Comparison of ENCODE assay signal across 8 cellular contexts in the genomic region with DNA sequence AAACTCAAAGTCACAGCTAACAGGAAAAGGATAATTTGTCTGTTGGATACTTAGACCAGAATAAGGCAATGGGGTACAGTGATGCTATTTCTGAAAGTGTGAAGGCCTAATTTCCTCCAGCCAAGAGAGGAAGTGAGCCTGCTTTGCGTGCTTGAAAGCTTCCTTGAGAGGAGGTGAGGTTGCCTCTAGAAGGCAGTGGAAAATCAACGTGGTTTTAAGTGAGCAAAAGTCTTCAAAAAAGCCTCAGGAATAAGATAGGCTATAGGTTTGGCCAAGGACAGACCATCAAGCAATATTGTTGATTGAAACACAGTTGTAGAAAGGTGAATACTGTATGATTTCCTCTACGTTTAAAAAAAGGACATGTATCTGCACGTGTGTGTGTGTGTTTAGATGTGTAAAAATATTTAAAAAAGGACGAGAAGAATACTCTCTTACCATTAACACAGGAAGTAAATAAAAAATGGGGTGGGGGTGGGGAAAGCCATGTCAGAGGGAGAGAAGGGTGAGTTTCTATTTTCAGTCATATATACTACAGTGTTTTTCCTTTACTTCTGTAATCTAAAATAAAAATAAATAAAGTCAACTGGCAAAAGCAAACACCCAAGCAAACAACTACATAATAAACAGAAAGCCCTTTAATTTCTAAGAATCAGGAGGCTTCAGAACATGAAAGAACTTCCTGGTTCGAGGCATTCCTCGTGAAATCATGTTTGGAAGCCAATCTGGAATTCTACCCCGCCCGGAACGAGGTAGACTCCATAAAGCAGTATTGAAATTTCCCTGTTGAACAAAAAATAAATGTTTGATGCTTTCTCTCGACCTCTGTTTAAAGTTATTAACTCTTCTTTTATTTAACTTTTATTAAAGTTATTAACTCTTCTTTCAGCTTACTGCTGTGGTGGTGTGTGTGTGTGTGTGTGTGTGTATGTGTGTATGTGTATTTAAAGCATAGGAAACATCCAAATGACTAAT.
DNase-seq lines count a peak whose midpoint lies in the region; ATAC-seq, FAIRE-seq and TF ChIP-seq lines count a peak whose summit lies in the region.

No MANE protein-coding gene starts in this region.

- H3F3A ChIP-seq in PC-3 (ENCODE audit: low read length, unreplicated experiment) = peaks cover 22% of the 10 kb centered on the region
- peaks cover 18% of the 10 kb centered on the region for H3F3A ChIP-seq in neural progenitor cell (ENCODE audit: low read depth)

- no peak for TF ChIP-seq CTCF in PC-3 (conservative IDR thresholded peaks at IDR 0.05; ENCODE audit: low read depth, low read length)
- TF ChIP-seq CTCF in bronchial epithelial cell (IDR thresholded peaks at IDR 0.05; ENCODE audit: insufficient read depth, low read length, severe bottlenecking) = no peak
- TF ChIP-seq CTCF in neural progenitor cell (IDR thresholded peaks at IDR 0.05) = no peak
- no peak for TF ChIP-seq CTCF in GM20000 (IDR thresholded peaks at IDR 0.05; ENCODE audit: extremely low read depth, missing control alignments)

- peaks cover 65% of the 10 kb centered on the region for H3K4me1 ChIP-seq in PC-3 (ENCODE audit: insufficient read depth, low read length)
- H3K4me1 ChIP-seq in neural progenitor cell = peaks cover 40% of the 10 kb centered on the region

- H4K20me1 ChIP-seq in PC-3 (ENCODE audit: low read length) (no peaks in the 10 kb centered on the region), neural progenitor cell (ENCODE audit: low read depth) (no peaks in the 10 kb centered on the region)

- H3K79me2 ChIP-seq in PC-3 (ENCODE audit: low read length) = no peaks in the 10 kb centered on the region
- H3K79me2 ChIP-seq in neural progenitor cell (ENCODE audit: low read depth) = no peaks in the 10 kb centered on the region

- H3K4me3 ChIP-seq in PC-3 (ENCODE audit: low read length) (peak overlapping the region; percentile 5; the same call in 1 of the 2 replicates), bronchial epithelial cell (ENCODE audit: low read depth, low read length) (no peak overlapping the region), neural progenitor cell (no peak overlapping the region)

- H3K4me3 Mint-ChIP-seq in neural progenitor cell = no peak overlapping the region

- H3K27me3 Mint-ChIP-seq in neural progenitor cell (ENCODE audit: insufficient read depth, low read depth) = peaks cover 5% of the 10 kb centered on the region

- peak; percentile 75 for ATAC-seq in HG02840 (IDR thresholded peaks at IDR 0.05; ENCODE audit: low FRiP score, unreplicated experiment)
- no peak for ATAC-seq in PC-3

- H3K36me3 Mint-ChIP-seq in neural progenitor cell = no peaks in the 10 kb centered on the region

- FAIRE-seq in bronchial epithelial cell (lab: Jason Lieb, UNC) = no peak

- no peaks in the 10 kb centered on the region for H3K9me2 ChIP-seq in PC-3 (replicated peaks; ENCODE audit: low read length)

- CTCF ChIA-PET in PC-3 (lab: Charles Lee) = interaction anchor here (0.5 kb wide), 1 partner anchor 188 kb away, joined by 5 read pairs; no protein-coding TSS in a partner anchor

- H3K4me2 ChIP-seq in PC-3 (ENCODE audit: low read length) (peak overlapping the region; percentile 84), neural progenitor cell (peak overlapping the region; percentile 23)

- BruUV-seq in PC-3 (replicated peaks; lab: Mats Ljungman, UMichigan) = no TSS peak

- H3K27ac ChIP-seq in PC-3 (ENCODE audit: low read length) (peak overlapping the region; percentile 88), neural progenitor cell (peak overlapping the region; percentile 30)

- H3K9me3 Mint-ChIP-seq in neural progenitor cell = no peaks in the 10 kb centered on the region

- H3K27me3 ChIP-seq in PC-3 (ENCODE audit: low read length) (no peaks in the 10 kb centered on the region), bronchial epithelial cell (ENCODE audit: control insufficient read depth, insufficient read depth, low read length) (no peaks in the 10 kb centered on the region), neural progenitor cell (no peaks in the 10 kb centered on the region)

- H3K9me3 ChIP-seq in PC-3 (ENCODE audit: low read length) (no peaks in the 10 kb centered on the region), neural progenitor cell (ENCODE audit: low read depth) (no peaks in the 10 kb centered on the region)

- H3K9ac ChIP-seq in PC-3 (ENCODE audit: low read length) = peak overlapping the region; percentile 72
- no peak overlapping the region for H3K9ac ChIP-seq in neural progenitor cell

- H3K36me3 ChIP-seq in PC-3 (ENCODE audit: low read depth, low read length) (no peaks in the 10 kb centered on the region), bronchial epithelial cell (ENCODE audit: control insufficient read depth, insufficient read depth, low read length) (no peaks in the 10 kb centered on the region), neural progenitor cell (no peaks in the 10 kb centered on the region)

- H2AFZ ChIP-seq in PC-3 (ENCODE audit: low read length) (peak overlapping the region; percentile 72), neural progenitor cell (replicated peaks) (peak overlapping the region; percentile 92)

- peak overlapping the region; percentile 95 for H3K27ac Mint-ChIP-seq in neural progenitor cell

- intact Hi-C loops in PC-3 (cut with micrococcal nuclease) = loop anchor here (2.0 kb wide), 2 partner anchors 109 to 173 kb away; no protein-coding TSS in a partner anchor

- peaks cover 59% of the 10 kb centered on the region for H3K4me1 Mint-ChIP-seq in neural progenitor cell

- DNase-seq in activated CD4-positive, CD25-positive, alpha-beta regulatory T cell treated with anti-CD3 and anti-CD28 coated beads, Interleukin-2, amount 50 U/mL, for 16 hours (ENCODE audit: low read depth, low spot score) = peak; percentile 9
- DNase-seq in activated CD4-positive, CD25-positive, alpha-beta regulatory T cell (lab: John Stamatoyannopoulos, UW) = no peak
- peak; percentile 55 for DNase-seq in PC-3
- DNase-seq in bronchial epithelial cell (ENCODE audit: low read depth) = peak; percentile 32
- no peak for DNase-seq in neural progenitor cell (ENCODE audit: low spot score)
- no peak for DNase-seq in GM20000 (ENCODE audit: low spot score)
- no peak for DNase-seq in cerebellum (ENCODE audit: low spot score)

- POLR2A ChIA-PET in PC-3 (lab: Charles Lee; ENCODE audit: unreplicated experiment) = interaction anchor here (1.0 to 1.2 kb wide), 2 partner anchors 13 to 22 kb away, joined by 3 to 5 read pairs; no protein-coding TSS in a partner anchor

Comparison
In these comparisons a context has a peak if more than half of its experiments do, and no peak if none do; other contexts are left out.
1. DNase-seq: peak in activated CD4-positive, CD25-positive, alpha-beta regulatory T cell treated with anti-CD3 and anti-CD28 coated beads, Interleukin-2, amount 50 U/mL, for 16 hours (single experiment), PC-3 (single experiment) and bronchial epithelial cell (single experiment); none in activated CD4-positive, CD25-positive, alpha-beta regulatory T cell (0 of 4), neural progenitor cell (single experiment), GM20000 (single experiment) and cerebellum (single experiment).